18 cellular contexts compared by ENCODE assay signal in the genomic region with DNA sequence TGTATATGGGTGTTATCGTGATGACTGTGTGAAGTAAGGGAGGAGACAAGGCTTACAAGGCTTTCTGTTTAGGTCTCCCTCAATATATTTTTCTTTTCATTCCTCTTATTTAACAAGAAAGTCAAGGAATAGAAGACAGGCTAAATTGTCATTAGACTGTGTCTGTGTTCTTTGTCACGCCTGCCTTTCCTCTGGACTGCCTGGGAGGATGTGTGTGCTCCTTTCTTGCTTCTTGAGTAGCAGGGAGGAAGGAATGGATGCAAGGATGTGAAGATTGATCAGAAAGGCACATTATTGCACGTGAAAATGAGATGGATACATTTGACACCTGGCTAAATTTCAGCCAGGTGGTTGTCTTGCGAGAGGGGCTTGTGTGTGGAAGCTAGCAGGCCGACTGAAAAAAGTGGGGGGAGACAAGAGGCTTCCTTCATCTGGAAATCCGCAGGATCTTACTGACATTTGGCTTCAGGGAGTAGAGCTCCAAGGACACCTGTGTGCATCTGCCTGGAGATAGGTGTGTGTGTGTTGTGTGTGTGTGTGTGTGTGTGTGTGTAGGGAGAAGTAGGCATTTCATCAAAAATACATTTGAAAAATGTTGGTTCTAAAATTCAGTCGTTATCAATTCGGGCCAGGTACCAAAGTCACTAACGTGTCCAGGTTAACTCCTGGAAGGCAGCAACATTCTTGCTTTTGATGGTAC.
DNase-seq lines count a peak whose midpoint lies in the region; ATAC-seq and TF ChIP-seq lines count a peak whose summit lies in the region.
"Had no signal": no experiment of that assay in that cellular context is flagged by ENCODE, and none has a peak within 500 bp of the region (broad histone marks: within the 10 kb centered on the region; RNA-seq: fewer than 3 reads in every experiment).

No MANE protein-coding gene starts in this region.

- no peak overlapping the region for H3K4me3 ChIP-seq in esophagus squamous epithelium
- H3K4me3 ChIP-seq: K562, mucosa of descending colon, right lobe of liver, SJSA1 had no signal

- H3K27ac ChIP-seq in substantia nigra (ENCODE audit: low read depth, low read length, poor library complexity, severe bottlenecking) = peak overlapping the region; percentile 83
- H3K27ac ChIP-seq in esophagus squamous epithelium = no peak overlapping the region
- H3K27ac ChIP-seq: HL-60, right lobe of liver, SJSA1 had no signal

- intact Hi-C loops in esophagus squamous epithelium (cut with DNase I) = no loop called here

- peaks cover 91% of the 10 kb centered on the region for H3K27me3 Mint-ChIP-seq in T-helper 1 cell treated with Interleukin-12 subunit alpha and Interleukin-12 subunit beta and Interleukin-4 antibody, amounts not matched to agents 30 μg/mL and 1 μg/mL, for 36 hours (ENCODE audit: low read depth)
- peaks cover 87% of the 10 kb centered on the region for H3K27me3 Mint-ChIP-seq in T-helper 17 cell
- H3K27me3 Mint-ChIP-seq in glutamatergic neuron (ENCODE audit: unreplicated experiment) = peaks cover 48% of the 10 kb centered on the region

- peaks cover 6 to 37% (median 9%) of the 10 kb centered on the region in 3 donors for H3K4me1 ChIP-seq in esophagus squamous epithelium
- H3K4me1 ChIP-seq: SJSA1 had no signal

- no peak overlapping the region for H3K4me3 Mint-ChIP-seq in T-helper 1 cell treated with Interleukin-12 subunit alpha and Interleukin-12 subunit beta and Interleukin-4 antibody, amounts not matched to agents 30 μg/mL and 1 μg/mL, for 36 hours
- peak overlapping the region; percentile 46 for H3K4me3 Mint-ChIP-seq in T-helper 17 cell
- peak overlapping the region; percentile 95 for H3K4me3 Mint-ChIP-seq in glutamatergic neuron (ENCODE audit: unreplicated experiment)

- no peak for TF ChIP-seq POLR2A in esophagus squamous epithelium (IDR thresholded peaks at IDR 0.05)

- peaks cover 5% of the 10 kb centered on the region for H3K36me3 Mint-ChIP-seq in T-helper 1 cell treated with Interleukin-12 subunit alpha and Interleukin-12 subunit beta and Interleukin-4 antibody, amounts not matched to agents 30 μg/mL and 1 μg/mL, for 36 hours (ENCODE audit: low read depth)
- peaks cover 6% of the 10 kb centered on the region for H3K36me3 Mint-ChIP-seq in T-helper 17 cell (ENCODE audit: low read depth)
- peaks cover 6% of the 10 kb centered on the region for H3K36me3 Mint-ChIP-seq in glutamatergic neuron (ENCODE audit: unreplicated experiment)

- ATAC-seq in T-helper 17 cell (no peak), GM21390 (IDR thresholded peaks at IDR 0.05; ENCODE audit: unreplicated experiment) (no peak), GM18870 (IDR thresholded peaks at IDR 0.05; ENCODE audit: unreplicated experiment) (no peak)

- no peaks in the 10 kb centered on the region for H3K36me3 ChIP-seq in esophagus squamous epithelium
- H3K36me3 ChIP-seq: right lobe of liver, SJSA1 had no signal

- no peaks in the 10 kb centered on the region for H3K9me3 Mint-ChIP-seq in T-helper 1 cell treated with Interleukin-12 subunit alpha and Interleukin-12 subunit beta and Interleukin-4 antibody, amounts not matched to agents 30 μg/mL and 1 μg/mL, for 36 hours
- peaks cover 35% of the 10 kb centered on the region for H3K9me3 Mint-ChIP-seq in glutamatergic neuron (ENCODE audit: unreplicated experiment)

- H3K27me3 ChIP-seq in esophagus squamous epithelium = peaks cover 30 to 100% (median 79%) of the 10 kb centered on the region in 4 donors
- H3K27me3 ChIP-seq: SJSA1 had no signal

- DNase-seq in T-helper 1 cell (no peak), T-helper 17 cell (no peak), glutamatergic neuron (no peak), substantia nigra (lab: John Stamatoyannopoulos, UW) (peak in 1 of 49 donors; percentile 35), esophagus squamous epithelium (lab: John Stamatoyannopoulos, UW) (no peak)
- DNase-seq: activated gamma-delta T cell; CD8-positive, alpha-beta memory T cell; mucosa of descending colon; NCI-H774; right lobe of liver; stimulated activated naive CD4-positive, alpha-beta T cell had no signal

- H3K4me1 Mint-ChIP-seq in T-helper 1 cell treated with Interleukin-12 subunit alpha and Interleukin-12 subunit beta and Interleukin-4 antibody, amounts not matched to agents 30 μg/mL and 1 μg/mL, for 36 hours (ENCODE audit: low read depth) = peaks cover 15% of the 10 kb centered on the region
- peaks cover 11% of the 10 kb centered on the region for H3K4me1 Mint-ChIP-seq in T-helper 17 cell
- H3K4me1 Mint-ChIP-seq in glutamatergic neuron (ENCODE audit: low read depth, unreplicated experiment) = peaks cover 20% of the 10 kb centered on the region

- WGBS in esophagus squamous epithelium, 2 donors = 6 to 8% methylated on average over 9 of the region's 9 CpGs

- TF ChIP-seq CTCF in glutamatergic neuron (IDR thresholded peaks at IDR 0.05; ENCODE audit: partially characterized antibody, unreplicated experiment) = no peak
- no peak for TF ChIP-seq CTCF in esophagus squamous epithelium (IDR thresholded peaks at IDR 0.05)

- peaks cover 8% of the 10 kb centered on the region for H3K9me3 ChIP-seq in T-helper 17 cell (ENCODE audit: control insufficient read depth, low read length, poor library complexity, severe bottlenecking)
- no peaks in the 10 kb centered on the region for H3K9me3 ChIP-seq in esophagus squamous epithelium
- H3K9me3 ChIP-seq: mucosa of descending colon, right lobe of liver, SJSA1 had no signal

- peak overlapping the region; percentile 29 for H3K27ac Mint-ChIP-seq in T-helper 1 cell treated with Interleukin-12 subunit alpha and Interleukin-12 subunit beta and Interleukin-4 antibody, amounts not matched to agents 30 μg/mL and 1 μg/mL, for 36 hours
- peak overlapping the region; percentile 59 for H3K27ac Mint-ChIP-seq in T-helper 17 cell
- no peak overlapping the region for H3K27ac Mint-ChIP-seq in glutamatergic neuron (ENCODE audit: unreplicated experiment)
- H3K27ac Mint-ChIP-seq: activated CD4-positive, alpha-beta T cell treated with anti-CD3 and anti-CD28 coated beads for 36 hours had no signal
